Comparison of ENCODE assay signal across 8 cellular contexts in the genomic region with DNA sequence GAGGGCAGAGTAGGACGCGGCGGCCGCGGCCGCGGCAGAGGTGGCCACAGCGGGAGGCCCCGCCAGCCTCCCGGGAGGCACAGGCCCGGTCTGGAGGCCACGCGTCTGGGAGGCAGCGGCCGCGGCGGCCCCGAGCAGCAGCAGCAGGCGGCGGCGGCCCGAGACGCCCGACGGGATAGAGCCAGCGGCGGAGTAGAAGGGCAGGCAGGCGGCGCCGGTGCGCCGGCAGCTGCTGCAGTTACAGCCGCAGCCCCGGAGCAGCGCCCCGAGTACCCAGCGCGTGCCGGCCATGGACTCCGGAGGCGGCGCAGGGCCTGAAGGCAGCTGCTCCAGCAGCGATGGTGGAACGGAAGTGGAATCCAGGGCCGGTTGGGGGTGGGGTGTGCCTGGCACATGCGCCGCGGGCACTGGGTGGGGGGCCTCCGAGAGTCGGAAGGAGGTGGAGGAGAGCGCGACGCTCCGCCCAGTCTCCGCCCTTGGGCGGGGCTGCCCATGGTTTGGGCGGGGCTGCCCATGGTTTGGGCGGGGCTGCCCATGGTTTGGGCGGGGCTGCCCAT. TPM values are rescaled to one million over a fixed set of nuclear protein-coding genes. Genes with fewer than 3 reads are reported as not detected.
DNase-seq lines count a peak whose midpoint lies in the region; ATAC-seq, FAIRE-seq and TF ChIP-seq lines count a peak whose summit lies in the region.

TSS of gene GRSF1 (minus strand) at position 354 of the 557 bp plus-strand sequence. CDS start at position 291, 63 bp downstream.

- peak within 1 kb of the TSS; percentile 100 for H3K4me3 ChIP-seq in Loucy (ENCODE audit: low read length, poor library complexity, severe bottlenecking)
- H3K4me3 ChIP-seq in neuron (ENCODE audit: low read length): peak within 1 kb of the TSS; percentile 71

- peaks cover 5% of the 10 kb centered on the region for H3K27me3 ChIP-seq in Loucy (ENCODE audit: insufficient read depth, low read length, poor library complexity, severe bottlenecking)
- H3K27me3 ChIP-seq in foreskin keratinocyte: no peaks in the 10 kb centered on the region
- H3K27me3 ChIP-seq in neuron (ENCODE audit: insufficient read depth, low read length): no peaks in the 10 kb centered on the region

- DNase-seq in GDM1 (lab: John Stamatoyannopoulos, UW) (peak; percentile 87), H54 (ENCODE audit: insufficient read length, low spot score) (peak; percentile 80), SIG-M5 treated with dmso at 0.1 percent for 504 hours (lab: John Stamatoyannopoulos, UW; ENCODE audit: unreplicated experiment) (peak; percentile 76), activated gamma-delta T cell treated with Interleukin-2 at 50 U/mL for 16 hours (peak; percentile 94), foreskin keratinocyte (peak; percentile 70 to 83), stromal cell of bone marrow (ENCODE audit: low read depth) (peak; percentile 84)

- H4K20me1 ChIP-seq in Loucy (ENCODE audit: insufficient read depth, low read length, poor library complexity, severe bottlenecking): peaks cover 44% of the 10 kb centered on the region

- no peaks in the 10 kb centered on the region for H3F3A ChIP-seq in Loucy (ENCODE audit: low read depth)

- FAIRE-seq in H54 (lab: Jason Lieb, UNC): no peak

- H3K9me3 ChIP-seq in Loucy (ENCODE audit: insufficient read depth, low read depth, low read length): no peaks in the 10 kb centered on the region
- peaks cover 2% of the 10 kb centered on the region for H3K9me3 ChIP-seq in neuron (ENCODE audit: low read length)

- H3K9ac ChIP-seq in Loucy (ENCODE audit: low read depth, low read length, poor library complexity, severe bottlenecking): peak within 1 kb of the TSS; percentile 85

- H3K4me1 ChIP-seq in Loucy (ENCODE audit: insufficient read depth, low read length, poor library complexity, severe bottlenecking): peaks cover 18% of the 10 kb centered on the region
- H3K4me1 ChIP-seq in foreskin keratinocyte: no peaks in the 10 kb centered on the region
- peaks cover 7% of the 10 kb centered on the region for H3K4me1 ChIP-seq in neuron (ENCODE audit: insufficient read depth, low read length)

- no peaks in the 10 kb centered on the region for H3K9me2 ChIP-seq in Loucy (replicated peaks; ENCODE audit: low read depth, low read length)

- H3K36me3 ChIP-seq in Loucy (ENCODE audit: insufficient read depth, low read length): peaks cover 4% of the 10 kb centered on the region
- H3K36me3 ChIP-seq in neuron (ENCODE audit: insufficient read depth, low read length): peaks cover 17% of the 10 kb centered on the region

- TF ChIP-seq POLR2A in H54 (IDR thresholded peaks at IDR 0.05; ENCODE audit: low read depth, low read length): peak; percentile 91

- peak within 1 kb of the TSS; percentile 86; the same call in 1 of the 2 replicates for H2AFZ ChIP-seq in Loucy (ENCODE audit: low read length)
- no peak within 1 kb of the TSS for H2AFZ ChIP-seq in neuron (ENCODE audit: low read depth, low read length)

- no peak for TF ChIP-seq CTCF in Loucy (conservative IDR thresholded peaks at IDR 0.05; ENCODE audit: low read length)
- peak; percentile 47 for TF ChIP-seq CTCF in foreskin keratinocyte (conservative IDR thresholded peaks at IDR 0.05)

- peaks cover 51% of the 10 kb centered on the region for H3K79me2 ChIP-seq in Loucy (ENCODE audit: insufficient read depth, low read length)

- peak within 1 kb of the TSS; percentile 100 for H3K4me2 ChIP-seq in Loucy (ENCODE audit: low read depth, low read length, poor library complexity, severe bottlenecking)

- peak within 1 kb of the TSS; percentile 69 for H3K27ac ChIP-seq in foreskin keratinocyte

- peak; percentile 85 for ATAC-seq in foreskin keratinocyte

RNA-seq across cellular contexts. Expression of gene GRSF1, which starts in this region (rescaled TPM):
- 100 and 106 TPM in 2 replicates for total RNA-seq in foreskin keratinocyte
- polyA plus RNA-seq in foreskin keratinocyte: 68.6 and 83.5 TPM in 2 replicates

Comparison
In these comparisons a context has a peak if more than half of its experiments do, and no peak if none do; other contexts are left out.
1. Peak in every context shown above with its lines: DNase-seq, ATAC-seq, H3K4me3 ChIP-seq and H3K27ac ChIP-seq.